ENCODE assay signal across 28 cellular contexts in genomic region chr9:35609820-35610163, GRCh38. TPM values are rescaled to one million over a fixed set of nuclear protein-coding genes. Genes with fewer than 3 reads are reported as not detected.
"Had no signal": no experiment of that assay in that cellular context is flagged by ENCODE, and none has a peak within 500 bp of the region (broad histone marks: within the 10 kb centered on the region; RNA-seq: fewer than 3 reads in every experiment).

No MANE protein-coding gene starts in this region.

- H3K4me2 ChIP-seq: neural progenitor cell had no signal

- H3K27me3 ChIP-seq: heart right ventricle, ovary, spleen had no signal

- H2AFZ ChIP-seq: neural progenitor cell had no signal

- H3K27me3 Mint-ChIP-seq: natural killer cell treated with Interleukin-12 subunit alpha and Interleukin-12 subunit beta and Interleukin-15 and Interleukin-18, amount 100 ng/mL, for 72 hours; stimulated activated naive B cell treated with anti-CD40 and anti-IgM and Interleukin-4, amounts not matched to agents 10 μg/mL and 1 μg/mL and 100 μg/mL, for 72 hours; stimulated activated naive CD8-positive, alpha-beta T cell treated with anti-CD3 and anti-CD28 coated beads, Interleukin-15, amount 100 ng/mL, for 72 hours had no signal

- H3K9me3 ChIP-seq: heart right ventricle, mucosa of descending colon, ovary, spleen, thoracic aorta had no signal

- DNase-seq: effector CD4-positive, alpha-beta T cell; endodermal cell; heart right ventricle; hypothalamus; mammary epithelial cell; nucleus accumbens; ovary; stimulated activated CD4-positive, alpha-beta T cell treated with anti-CD3 and anti-CD28 coated beads, Interleukin-15, amount 100 ng/mL, for 24 hours; stimulated activated CD4-positive, alpha-beta T cell treated with anti-CD3 and anti-CD28 coated beads, Interleukin-1b, Interleukin-23, amount 100 ng/mL, for 48 hours; stimulated activated CD4-positive, alpha-beta T cell treated with anti-CD3 and anti-CD28 coated beads, Interleukin-4, amount 100 ng/mL, for 24 hours; stimulated activated naive B cell treated with anti-CD40 and anti-IgM and Interleukin-4, amounts not matched to agents 10 μg/mL and 1 μg/mL and 100 μg/mL, for 72 hours; stimulated activated naive CD8-positive, alpha-beta T cell treated with anti-CD3 and anti-CD28 coated beads, Interleukin-15, amount 100 ng/mL, for 72 hours; trophoblast cell had no signal

- H3K27ac ChIP-seq: heart right ventricle, neural progenitor cell, ovary, thoracic aorta had no signal

- H3K36me3 Mint-ChIP-seq: natural killer cell treated with Interleukin-12 subunit alpha and Interleukin-12 subunit beta and Interleukin-15 and Interleukin-18, amount 100 ng/mL, for 72 hours had no signal

- H3K9me3 Mint-ChIP-seq: endodermal cell; natural killer cell treated with Interleukin-12 subunit alpha and Interleukin-12 subunit beta and Interleukin-15 and Interleukin-18, amount 100 ng/mL, for 72 hours; neural progenitor cell; stimulated activated naive B cell treated with anti-CD40 and anti-IgM and Interleukin-4, amounts not matched to agents 10 μg/mL and 1 μg/mL and 100 μg/mL, for 72 hours; stimulated activated naive CD8-positive, alpha-beta T cell treated with anti-CD3 and anti-CD28 coated beads, Interleukin-15, amount 100 ng/mL, for 72 hours had no signal

- H3K27ac Mint-ChIP-seq: endodermal cell; natural killer cell treated with Interleukin-12 subunit alpha and Interleukin-12 subunit beta and Interleukin-15 and Interleukin-18, amount 100 ng/mL, for 72 hours; neural progenitor cell; stimulated activated naive CD8-positive, alpha-beta T cell treated with anti-CD3 and anti-CD28 coated beads, Interleukin-15, amount 100 ng/mL, for 72 hours had no signal

- H3K4me3 ChIP-seq: coronary artery, heart right ventricle, mucosa of descending colon, neural progenitor cell, ovary, spleen, thoracic aorta had no signal

- H3K36me3 ChIP-seq: neural progenitor cell, ovary had no signal

- ATAC-seq: heart right ventricle; left lobe of liver; mucosa of descending colon; natural killer cell treated with Interleukin-12 subunit alpha and Interleukin-12 subunit beta and Interleukin-15 and Interleukin-18, amount 100 ng/mL, for 72 hours; right cardiac atrium; stimulated activated naive B cell treated with anti-CD40 and anti-IgM and Interleukin-4, amounts not matched to agents 10 μg/mL and 1 μg/mL and 100 μg/mL, for 72 hours; stimulated activated naive CD8-positive, alpha-beta T cell treated with anti-CD3 and anti-CD28 coated beads, Interleukin-15, amount 100 ng/mL, for 72 hours had no signal

- H3K4me3 Mint-ChIP-seq: endodermal cell; natural killer cell treated with Interleukin-12 subunit alpha and Interleukin-12 subunit beta and Interleukin-15 and Interleukin-18, amount 100 ng/mL, for 72 hours; stimulated activated naive B cell treated with anti-CD40 and anti-IgM and Interleukin-4, amounts not matched to agents 10 μg/mL and 1 μg/mL and 100 μg/mL, for 72 hours; stimulated activated naive CD8-positive, alpha-beta T cell treated with anti-CD3 and anti-CD28 coated beads, Interleukin-15, amount 100 ng/mL, for 72 hours had no signal

- H3K9ac ChIP-seq: neural progenitor cell had no signal

RNA-seq across cellular contexts. Expression of gene CD72, which starts 8.4 kb away (rescaled TPM):
- total RNA-seq: endothelial cell of umbilical vein had no signal

RNA-seq across cellular contexts. Expression of gene SIT1, which starts 40.9 kb away (rescaled TPM):
- total RNA-seq: cerebellum, dermis microvascular lymphatic vessel endothelial cell, endothelial cell of umbilical vein, frontal cortex, lower leg skin, mammary epithelial cell had no signal
- polyA plus RNA-seq: endothelial cell of umbilical vein, fibroblast of lung, mammary epithelial cell had no signal

RNA-seq across cellular contexts. Expression of gene RMRP, which starts 48.0 kb away (rescaled TPM):
- polyA plus RNA-seq: endothelial cell of umbilical vein, urinary bladder had no signal
